9 cellular contexts compared by ENCODE assay signal in the genomic region with DNA sequence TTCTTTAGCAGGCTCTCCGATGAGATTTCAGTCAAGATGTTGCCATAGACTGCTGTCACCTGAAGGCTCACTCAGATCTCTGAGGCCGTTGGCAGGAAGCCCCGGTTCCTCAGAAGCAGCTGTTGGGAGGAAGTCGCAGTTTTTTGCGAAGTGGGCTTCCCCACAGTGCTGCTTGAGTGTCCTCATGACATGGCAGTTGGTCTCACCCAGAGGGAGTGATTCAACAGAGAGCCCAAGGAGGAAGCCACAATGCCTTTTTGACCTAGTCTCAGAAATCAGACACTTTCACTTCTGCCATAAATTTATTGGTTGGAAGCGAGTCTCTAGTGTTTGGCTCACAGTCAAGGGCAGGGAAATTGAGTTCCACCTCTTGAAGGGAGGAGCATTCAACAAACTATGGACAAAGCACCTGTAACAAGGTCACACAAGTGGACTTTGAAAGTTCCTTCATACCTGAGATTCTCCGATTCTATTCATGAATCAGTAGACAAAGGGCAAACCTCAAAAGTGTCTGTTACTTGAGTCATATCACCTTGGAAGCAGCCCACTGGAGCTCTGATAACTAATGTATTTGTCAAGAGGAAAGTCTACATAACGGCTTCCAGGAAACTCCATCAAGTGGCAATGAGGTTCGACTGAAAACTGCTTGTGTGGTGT.
DNase-seq lines count a peak whose midpoint lies in the region; ATAC-seq, FAIRE-seq and TF ChIP-seq lines count a peak whose summit lies in the region.
"Had no signal": no experiment of that assay in that cellular context is flagged by ENCODE, and none has a peak within 500 bp of the region (broad histone marks: within the 10 kb centered on the region; RNA-seq: fewer than 3 reads in every experiment).

No MANE protein-coding gene starts in this region.

- no peak for TF ChIP-seq CTCF in HepG2 (CRISPR knock-in tag; IDR thresholded peaks at IDR 0.05)
- no peak for TF ChIP-seq CTCF in pancreas (IDR thresholded peaks at IDR 0.05)

- peak overlapping the region; percentile 44 for H3K27ac ChIP-seq in HepG2 (ENCODE audit: extremely low read length, insufficient read depth, low read length)
- H3K27ac ChIP-seq in pancreas: no peak overlapping the region

- in situ Hi-C loops in HepG2 (cut with HindIII; ENCODE audit: extremely low pct_ligation_motif_present, low pct_unique_long_range_greater_than_20kb): no loop called here

- POLR2A ChIA-PET in HepG2 (lab: Yijun Ruan, JAX): interaction anchor here (1.0 kb wide), 2 partner anchors 12 to 94 kb away, joined by 3 read pairs; no protein-coding TSS in a partner anchor

- peak; percentile 73 for ATAC-seq in GM18502 (IDR thresholded peaks at IDR 0.05; ENCODE audit: poor library complexity, unreplicated experiment)
- ATAC-seq in HG02852 (IDR thresholded peaks at IDR 0.05; ENCODE audit: unreplicated experiment): peak; percentile 75
- ATAC-seq in HepG2: peak; percentile 85
- ATAC-seq in pancreas: no peak
- no peak for ATAC-seq in GM18517 (IDR thresholded peaks at IDR 0.05; ENCODE audit: unreplicated experiment)

- H4K20me1 ChIP-seq in HepG2 (ENCODE audit: insufficient read depth, low read length): no peaks in the 10 kb centered on the region

- H3K4me3 ChIP-seq in HepG2 (replicated peaks in 1 of 3; ENCODE audit: insufficient read depth in 1 of 3, low read depth in 2 of 3, low read length in 3 of 3): no peak overlapping the region
- no peak overlapping the region for H3K4me3 ChIP-seq in pancreas

- CTCF ChIA-PET in HepG2 (lab: Yijun Ruan, JAX; ENCODE audit: low intra/inter-chr PET ratio, low total read pairs): no interaction called here

- no peaks in the 10 kb centered on the region for H3K79me2 ChIP-seq in HepG2 (ENCODE audit: insufficient read depth, low read length)

- 73% methylated on average over 9 of the region's 9 CpGs for WGBS in HepG2 (ENCODE audit: low lambda C conversion rate)
- 89 to 92% methylated on average over 9 of the region's 9 CpGs for WGBS in pancreas, 2 donors

- peak; percentile 42 for FAIRE-seq in HepG2 (lab: Jason Lieb, UNC)
- no peak for FAIRE-seq in pancreas (lab: Jason Lieb, UNC)

- no peak for TF ChIP-seq POLR2A in HepG2 (IDR thresholded peaks at IDR 0.05; ENCODE audit: insufficient read depth in 1 of 2, low read depth in 2 of 2, low read length in 2 of 2)

- TF ChIP-seq EP300 in HepG2 (IDR thresholded peaks at IDR 0.05; ENCODE audit: low read depth in 2 of 2, low read length in 2 of 2): peak in 1 of 2 experiments; percentile 81; a peak in 2 of 4 replicates
- peak; percentile 89 for TF ChIP-seq EP300 in HepG2 (CRISPR knock-in tag; IDR thresholded peaks at IDR 0.05; ENCODE audit: borderline replicate concordance)

- intact Hi-C loops in HepG2 (cut with micrococcal nuclease; ENCODE audit: unreplicated experiment) (no loop called here), pancreas (cut with DNase I) (no loop called here)

- no peak overlapping the region for H2AFZ ChIP-seq in HepG2 (ENCODE audit: low read length)

- no peaks in the 10 kb centered on the region for H3K9me3 ChIP-seq in HepG2 (ENCODE audit: low read length)
- no peaks in the 10 kb centered on the region for H3K9me3 ChIP-seq in pancreas

- BruUV-seq in HepG2 (replicated peaks; lab: Mats Ljungman, UMichigan): no TSS peak

- H3K36me3 ChIP-seq in HepG2 (replicated peaks in 1 of 2; ENCODE audit: control insufficient read depth in 1 of 2, insufficient read depth in 2 of 2, low read length in 2 of 2) (peaks cover 3 to 18% of the 10 kb centered on the region in 2 experiments), pancreas (no peaks in the 10 kb centered on the region)

- peak; percentile 13 for DNase-seq in RPMI7951 (ENCODE audit: low read depth)
- DNase-seq in HepG2 (ENCODE audit: low spot score): peak; percentile 92
- no peak for DNase-seq in pancreas
- no peak for DNase-seq in NCI-H1092 (lab: John Stamatoyannopoulos, UW)
- no peak for DNase-seq in NCI-H2227 (lab: John Stamatoyannopoulos, UW; ENCODE audit: unreplicated experiment)
- DNase-seq: NCI-H2081 treated with DMSO at 0.1 percent for 48 hours had no signal

- H3K9ac ChIP-seq in HepG2 (ENCODE audit: insufficient read depth, low read depth, low read length): no peak overlapping the region

- peaks cover 29% of the 10 kb centered on the region for H3K4me1 ChIP-seq in HepG2 (ENCODE audit: insufficient read depth, low read length)
- H3K4me1 ChIP-seq in pancreas: no peaks in the 10 kb centered on the region

- H3K27me3 ChIP-seq in HepG2 (ENCODE audit: control insufficient read depth in 1 of 2, insufficient read depth in 2 of 2, low read length in 2 of 2): no peaks in the 10 kb centered on the region
- no peaks in the 10 kb centered on the region for H3K27me3 ChIP-seq in pancreas

- TF ChIP-seq RAD21 in HepG2 (CRISPR knock-in tag; IDR thresholded peaks at IDR 0.05): no peak

- H3K4me2 ChIP-seq in HepG2 (ENCODE audit: low read depth, low read length): peak overlapping the region; percentile 1; the same call in 1 of the 2 replicates

TF ChIP-seq in HepG2, 621 proteins besides CTCF, POLR2A, EP300 and RAD21 (continues in another document):
- TF ChIP-seq MED1 (CRISPR knock-in tag; IDR thresholded peaks at IDR 0.05) (peak; percentile 48; the same call in 1 of the 2 replicates), BHLHE40 (IDR thresholded peaks at IDR 0.05; ENCODE audit: low read length) (no peak), KAT8 (CRISPR knock-in tag; IDR thresholded peaks at IDR 0.05) (peak; percentile 53; the same call in 1 of the 2 replicates), MIXL1 (CRISPR knock-in tag; IDR thresholded peaks at IDR 0.05) (peak; percentile 56; the same call in 1 of the 2 replicates), NR2F6 (IDR thresholded peaks at IDR 0.05) (peak; percentile 40), NR2F6 (CRISPR knock-in tag; IDR thresholded peaks at IDR 0.05) (no peak), FOXA3 (CRISPR knock-in tag; IDR thresholded peaks at IDR 0.05) (peak; percentile 70), ATF7-NPFF (CRISPR knock-in tag; IDR thresholded peaks at IDR 0.05; ENCODE audit: low read depth) (0 out of 2 replicates have a peak, but pooled peaks have one; percentile 31), SATB2 (CRISPR knock-in tag; IDR thresholded peaks at IDR 0.05) (no peak), RBM39 (IDR thresholded peaks at IDR 0.05; ENCODE audit: low read depth, low read length, poor library complexity, severe bottlenecking) (no peak), ISL2 (CRISPR knock-in tag; IDR thresholded peaks at IDR 0.05) (peak; percentile 45; the same call in 1 of the 2 replicates), POGZ (CRISPR knock-in tag; IDR thresholded peaks at IDR 0.05) (peak; percentile 65), SOX13 (IDR thresholded peaks at IDR 0.05) (peak; percentile 24; the same call in 1 of the 2 replicates), SOX13 (CRISPR knock-in tag; conservative IDR thresholded peaks at IDR 0.05 in 1 of 2, IDR thresholded peaks at IDR 0.05 in 1 of 2) (peak in 1 of 2 experiments; percentile 93; a peak in 2 of 4 replicates), LCORL (IDR thresholded peaks at IDR 0.05) (no peak), LCORL (CRISPR knock-in tag; IDR thresholded peaks at IDR 0.05) (no peak), ARNT (IDR thresholded peaks at IDR 0.05) (no peak), TBX2 (CRISPR knock-in tag; IDR thresholded peaks at IDR 0.05; ENCODE audit: borderline replicate concordance) (no peak), FOXK2 (IDR thresholded peaks at IDR 0.05) (no peak), NFYB (CRISPR knock-in tag; IDR thresholded peaks at IDR 0.05) (no peak), ZNF652 (CRISPR knock-in tag; IDR thresholded peaks at IDR 0.05; ENCODE audit: borderline replicate concordance, low read depth) (no peak), ESRRA (CRISPR knock-in tag; IDR thresholded peaks at IDR 0.05; ENCODE audit: low read depth) (peak; percentile 66), HNF4A (CRISPR knock-in tag; IDR thresholded peaks at IDR 0.05) (peak; percentile 81), ZNF562 (CRISPR knock-in tag; IDR thresholded peaks at IDR 0.05; ENCODE audit: borderline replicate concordance) (no peak), ZMYM2 (CRISPR knock-in tag; IDR thresholded peaks at IDR 0.05) (peak; percentile 54; the same call in 1 of the 2 replicates), GATAD2A (CRISPR knock-in tag; IDR thresholded peaks at IDR 0.05) (peak; percentile 61), NFKB2 (CRISPR knock-in tag; IDR thresholded peaks at IDR 0.05; ENCODE audit: borderline replicate concordance) (no peak), ZFP41 (CRISPR knock-in tag; IDR thresholded peaks at IDR 0.05; ENCODE audit: borderline replicate concordance) (no peak)
- TF ChIP-seq, protein P1, sequence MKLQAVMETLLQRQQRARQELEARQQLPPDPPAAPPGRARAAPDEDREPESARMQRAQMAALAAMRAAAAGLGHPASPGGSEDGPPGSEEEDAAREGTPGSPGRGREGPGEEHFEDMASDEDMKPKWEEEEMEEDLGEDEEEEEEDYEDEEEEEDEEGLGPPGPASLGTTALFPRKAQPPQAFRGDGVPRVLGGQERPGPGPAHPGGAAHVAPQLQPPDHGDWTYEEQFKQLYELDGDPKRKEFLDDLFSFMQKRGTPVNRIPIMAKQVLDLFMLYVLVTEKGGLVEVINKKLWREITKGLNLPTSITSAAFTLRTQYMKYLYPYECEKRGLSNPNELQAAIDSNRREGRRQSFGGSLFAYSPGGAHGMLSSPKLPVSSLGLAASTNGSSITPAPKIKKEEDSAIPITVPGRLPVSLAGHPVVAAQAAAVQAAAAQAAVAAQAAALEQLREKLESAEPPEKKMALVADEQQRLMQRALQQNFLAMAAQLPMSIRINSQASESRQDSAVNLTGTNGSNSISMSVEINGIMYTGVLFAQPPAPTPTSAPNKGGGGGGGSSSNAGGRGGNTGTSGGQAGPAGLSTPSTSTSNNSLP (IDR thresholded peaks at IDR 0.05; ENCODE audit: low read depth, low read length): 0 out of 2 replicates have a peak, but pooled peaks have one; percentile 54
- TF ChIP-seq, protein P2, sequence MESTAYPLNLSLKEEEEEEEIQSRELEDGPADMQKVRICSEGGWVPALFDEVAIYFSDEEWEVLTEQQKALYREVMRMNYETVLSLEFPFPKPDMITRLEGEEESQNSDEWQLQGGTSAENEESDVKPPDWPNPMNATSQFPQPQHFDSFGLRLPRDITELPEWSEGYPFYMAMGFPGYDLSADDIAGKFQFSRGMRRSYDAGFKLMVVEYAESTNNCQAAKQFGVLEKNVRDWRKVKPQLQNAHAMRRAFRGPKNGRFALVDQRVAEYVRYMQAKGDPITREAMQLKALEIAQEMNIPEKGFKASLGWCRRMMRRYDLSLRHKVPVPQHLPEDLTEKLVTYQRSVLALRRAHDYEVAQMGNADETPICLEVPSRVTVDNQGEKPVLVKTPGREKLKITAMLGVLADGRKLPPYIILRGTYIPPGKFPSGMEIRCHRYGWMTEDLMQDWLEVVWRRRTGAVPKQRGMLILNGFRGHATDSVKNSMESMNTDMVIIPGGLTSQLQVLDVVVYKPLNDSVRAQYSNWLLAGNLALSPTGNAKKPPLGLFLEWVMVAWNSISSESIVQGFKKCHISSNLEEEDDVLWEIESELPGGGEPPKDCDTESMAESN (CRISPR knock-in tag; conservative IDR thresholded peaks at IDR 0.05): peak; percentile 78

Comparison
In these comparisons a context has a peak if more than half of its experiments do, and no peak if none do; other contexts are left out.
1. ATAC-seq: peak in GM18502 (single experiment), HG02852 (single experiment) and HepG2 (single experiment); none in pancreas (0 of 4) and GM18517 (single experiment).
2. DNase-seq: peak in RPMI7951 (single experiment) and HepG2 (single experiment); none in pancreas (0 of 6), NCI-H1092 (single experiment) and NCI-H2227 (single experiment).